In the genomic region with DNA sequence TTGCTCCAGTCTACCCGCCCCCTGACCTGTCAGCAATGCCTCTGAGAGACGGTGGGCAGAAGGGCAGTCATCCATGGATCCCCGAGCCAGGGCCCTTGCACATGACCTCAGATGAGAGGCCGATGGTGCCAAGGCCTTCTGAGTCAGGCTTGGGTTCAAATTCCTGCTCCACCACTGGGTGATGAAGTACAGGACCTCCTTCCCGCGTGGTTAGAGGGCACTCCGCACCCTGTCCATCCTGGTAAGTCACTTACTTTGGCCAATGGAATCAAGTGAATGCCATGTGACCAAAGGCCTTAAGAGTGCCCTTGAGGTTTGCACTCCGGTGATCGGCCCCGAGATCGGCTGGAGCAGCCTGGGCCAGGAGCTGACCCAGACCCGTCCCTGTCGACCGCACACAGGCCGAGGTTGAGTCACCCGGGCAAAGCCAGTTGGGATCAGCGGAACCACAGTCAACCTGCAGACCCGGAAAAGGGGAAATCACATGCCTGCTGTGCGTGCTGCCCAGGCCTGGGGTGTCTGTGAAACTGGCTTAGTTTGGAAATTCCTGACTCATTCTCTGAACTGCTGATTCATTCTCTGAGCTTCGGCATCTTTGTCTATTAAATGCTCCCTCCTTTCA, we compare ENCODE assay signal across 1 cellular context.
TF ChIP-seq lines count a peak whose summit lies in the region.

No MANE protein-coding gene starts in this region.

TF ChIP-seq in IMR-90, 13 proteins besides CTCF, POLR2A, EP300 and RAD21 (continued from another document):
- peak; percentile 84 for TF ChIP-seq BHLHE40 (IDR thresholded peaks at IDR 0.05; ENCODE audit: low read depth, low read length)
- TF ChIP-seq MXI1 (IDR thresholded peaks at IDR 0.05; ENCODE audit: borderline replicate concordance, low read depth, low read length) = no peak
- peak; percentile 95 for TF ChIP-seq NFE2L2 (IDR thresholded peaks at IDR 0.05; ENCODE audit: low read depth, low read length)
- TF ChIP-seq FOS (IDR thresholded peaks at IDR 0.05; ENCODE audit: low read depth, low read length) = peak; percentile 89
- no peak for TF ChIP-seq RFX5 (IDR thresholded peaks at IDR 0.05; ENCODE audit: low read depth, low read length)
